9 cellular contexts compared by ENCODE assay signal in the genomic region with DNA sequence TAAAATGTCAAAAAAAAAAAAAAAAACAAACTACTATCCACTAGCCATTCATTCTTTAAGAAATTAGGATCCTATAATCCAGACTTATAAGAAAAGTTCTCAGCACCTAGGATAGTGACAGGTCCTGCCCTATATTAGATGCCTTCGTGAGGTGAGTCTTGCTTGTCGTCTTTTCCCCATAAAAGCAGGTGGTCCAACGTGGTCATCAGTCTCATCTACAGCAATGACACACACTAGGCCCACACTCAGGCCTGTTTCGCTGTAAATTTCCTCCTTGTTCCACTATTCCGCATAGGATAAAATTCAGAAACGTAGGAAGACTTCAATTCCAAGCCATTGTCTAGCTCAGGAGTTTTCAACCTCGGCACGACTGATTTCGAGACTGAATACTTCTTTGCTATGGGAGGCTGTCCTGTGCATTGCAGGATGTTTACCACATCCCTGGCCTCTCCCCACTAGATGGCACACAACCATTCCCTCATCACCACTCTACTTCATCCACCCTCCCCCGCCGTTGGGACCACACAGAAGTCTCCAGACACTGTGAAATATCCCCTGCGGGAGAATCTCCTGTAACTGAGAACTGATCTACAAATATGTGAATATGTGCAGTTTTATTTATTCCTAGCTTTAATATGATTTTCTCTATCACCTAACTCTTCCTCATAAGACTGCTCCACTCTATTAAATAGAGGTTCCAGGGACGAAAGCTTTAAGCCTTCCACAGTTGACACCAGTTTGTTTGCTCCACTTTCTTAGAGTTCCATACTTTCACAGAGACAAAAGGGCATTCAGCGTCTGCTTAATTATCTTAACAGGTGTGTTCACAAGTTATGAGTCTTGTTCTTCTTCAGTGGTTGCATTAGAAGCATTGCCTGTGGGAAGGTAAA.
DNase-seq lines count a peak whose midpoint lies in the region; ATAC-seq and TF ChIP-seq lines count a peak whose summit lies in the region.
"Had no signal": no experiment of that assay in that cellular context is flagged by ENCODE, and none has a peak within 500 bp of the region (broad histone marks: within the 10 kb centered on the region; RNA-seq: fewer than 3 reads in every experiment).

No MANE protein-coding gene starts in this region.

- ATAC-seq in GM18909 (IDR thresholded peaks at IDR 0.05; ENCODE audit: poor library complexity, unreplicated experiment) (peak; percentile 95), GM21367 (IDR thresholded peaks at IDR 0.05; ENCODE audit: unreplicated experiment) (no peak), GM18502 (IDR thresholded peaks at IDR 0.05; ENCODE audit: poor library complexity, unreplicated experiment) (no peak)
- ATAC-seq: mucosa of descending colon had no signal

- in situ Hi-C loops in astrocyte of the cerebellum (cut with HindIII; ENCODE audit: low sequenced_read_pairs), result no loop called here

- peak; percentile 25 for DNase-seq in NCI-H1105 (lab: John Stamatoyannopoulos, UW)
- DNase-seq in astrocyte of the cerebellum (ENCODE audit: low read depth), result peak; percentile 15
- peak; percentile 42 for DNase-seq in kidney glomerular epithelial cell (lab: John Stamatoyannopoulos, UW)
- no peak for DNase-seq in AG08396 (ENCODE audit: low spot score)
- no peak for DNase-seq in cerebellar nuclear complex (lab: John Stamatoyannopoulos, UW)

- no peak overlapping the region for H3K4me3 ChIP-seq in astrocyte of the cerebellum (ENCODE audit: low read depth, low read length)
- H3K4me3 ChIP-seq: mucosa of descending colon had no signal

- peak; percentile 47 for TF ChIP-seq CTCF in astrocyte of the cerebellum (IDR thresholded peaks at IDR 0.05; ENCODE audit: low read depth, low read length, missing control alignments)

Comparison
In these comparisons a context has a peak if more than half of its experiments do, and no peak if none do; other contexts are left out.
1. DNase-seq: peak in NCI-H1105 (single experiment), astrocyte of the cerebellum (single experiment) and kidney glomerular epithelial cell (single experiment); none in AG08396 (single experiment) and cerebellar nuclear complex (0 of 2).